ENCODE assay signal across 8 cellular contexts in the genomic region with DNA sequence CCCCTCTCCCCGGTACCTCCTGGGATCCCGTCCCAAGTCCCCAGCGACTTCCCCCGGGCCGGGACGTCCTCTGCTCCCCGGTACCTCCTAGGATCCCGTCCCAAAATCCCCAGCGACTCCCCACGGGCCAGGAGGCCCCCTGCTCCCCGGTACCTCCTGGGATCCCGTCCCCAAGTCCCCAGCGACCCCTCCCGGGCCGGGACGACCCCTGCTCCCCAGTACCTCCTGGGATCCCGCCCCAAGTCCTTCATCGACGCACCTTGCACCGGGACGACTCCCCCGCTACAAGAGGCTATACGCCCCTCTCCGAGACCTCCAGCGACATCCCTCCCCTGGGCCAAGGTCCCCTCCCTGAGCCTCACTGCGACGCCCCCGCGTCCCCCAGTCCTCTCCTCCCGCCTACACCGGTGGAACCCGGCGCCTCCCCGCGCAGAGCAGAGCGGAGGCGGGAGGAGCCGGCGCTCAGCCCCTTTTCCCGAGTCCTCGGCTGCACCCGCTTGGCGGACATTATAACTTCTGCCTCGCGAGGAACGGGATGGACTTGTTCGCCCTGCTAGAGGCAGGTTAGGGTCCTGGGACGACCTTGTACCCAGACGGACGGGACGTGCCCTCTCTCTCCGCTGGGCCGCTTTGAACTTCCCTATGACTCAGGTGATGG. TPM values are rescaled to one million over a fixed set of nuclear protein-coding genes. Genes with fewer than 3 reads are reported as not detected.
DNase-seq lines count a peak whose midpoint lies in the region; ATAC-seq and TF ChIP-seq lines count a peak whose summit lies in the region.

No MANE protein-coding gene starts in this region.

- H3K9me3 ChIP-seq in heart right ventricle (no peaks in the 10 kb centered on the region), psoas muscle (no peaks in the 10 kb centered on the region)

- 6 to 8% methylated on average over 53 of the region's 53 CpGs for WGBS in heart right ventricle, 2 donors
- WGBS in psoas muscle, 3 donors, result 2 to 4% (median 3%) methylated on average over 41 to 53 of the region's 53 CpGs

- peak in 1 of 9 donors; percentile 9 for TF ChIP-seq CTCF in heart right ventricle (IDR thresholded peaks at IDR 0.05)
- TF ChIP-seq CTCF in psoas muscle (IDR thresholded peaks at IDR 0.05), result no peak

- ATAC-seq in heart right ventricle, result peak; percentile 44 to 72 (median 66)
- ATAC-seq in psoas muscle, result peak; percentile 36 to 67 (median 41)
- ATAC-seq in GM19397 (IDR thresholded peaks at IDR 0.05; ENCODE audit: unreplicated experiment), result no peak
- ATAC-seq in HG02884 (IDR thresholded peaks at IDR 0.05; ENCODE audit: unreplicated experiment), result no peak
- ATAC-seq in HG02571 (IDR thresholded peaks at IDR 0.05; ENCODE audit: unreplicated experiment), result no peak

- H3K4me3 ChIP-seq in heart right ventricle, result peak overlapping the region; percentile 19 to 86 (median 80)
- peak overlapping the region; percentile 81 for H3K4me3 ChIP-seq in psoas muscle

- H3K4me1 ChIP-seq in heart right ventricle (peaks cover 4 to 54% (median 32%) of the 10 kb centered on the region in 9 donors), psoas muscle (peaks cover 51% of the 10 kb centered on the region)

- intact Hi-C loops in heart right ventricle (cut with DNase I), result loop anchor here in 4 of 10 donors (5.0 to 10.0 kb wide), 2 partner anchors 79 to 81 kb away; no protein-coding TSS in a partner anchor
- intact Hi-C loops in psoas muscle (cut with DNase I), result loop anchor here in 1 of 2 donors (5.0 kb wide), 1 partner anchor 69 kb away; no protein-coding TSS in a partner anchor

- H3K27ac ChIP-seq in heart right ventricle (peak overlapping the region in 8 of 10 donors; percentile 3 to 84 (median 70)), psoas muscle (peak overlapping the region; percentile 38)

- H3K27me3 ChIP-seq in heart right ventricle (peaks cover 0 to 71% (median 0%) of the 10 kb centered on the region in 7 donors), psoas muscle (ENCODE audit: insufficient read depth in 3 of 3, low read length in 2 of 3) (no peaks in the 10 kb centered on the region)

- DNase-seq in activated CD4-positive, alpha-beta T cell treated with anti-CD3 and anti-CD28 coated beads for 4 hours, result peak; percentile 26 to 36
- DNase-seq in activated CD4-positive, alpha-beta T cell treated with anti-CD3 and anti-CD28 coated beads for 1 hour, result no peak
- peak; percentile 29 for DNase-seq in activated naive CD4-positive, alpha-beta T cell treated with anti-CD3 and anti-CD28 coated beads, Interleukin-2, amount 50 U/mL, for 16 hours
- DNase-seq in heart right ventricle, result peak; percentile 36 to 61
- peak; percentile 43 to 74 for DNase-seq in psoas muscle

- H3K36me3 ChIP-seq in heart right ventricle (no peaks in the 10 kb centered on the region), psoas muscle (ENCODE audit: insufficient read depth in 1 of 2, low read depth in 1 of 2) (no peaks in the 10 kb centered on the region)

RNA-seq across cellular contexts. Expression of a gene that starts 0.9 kb away (rescaled TPM):
- 10 to 100 TPM; 16.1 to 46.3 (median 37.5) TPM for total RNA-seq in heart right ventricle
- 10 to 100 TPM in 1 of 2 donors, 1 to 10 TPM in 1; 7.4 to 14.9 TPM for polyA plus RNA-seq in heart right ventricle
- total RNA-seq in psoas muscle, result 10 to 100 TPM; 17.5 to 68.2 (median 38.0) TPM
- 10 to 100 TPM in 1 of 3 donors, 1 to 10 TPM in 2; 7.7 to 13.9 (median 8.8) TPM for polyA plus RNA-seq in psoas muscle

RNA-seq across cellular contexts. Expression of a gene that starts 12.1 kb away (rescaled TPM):
- under 1 TPM in 1 of 10 donors, not detected in 9; 0.24 TPM for total RNA-seq in heart right ventricle
- not detected for polyA plus RNA-seq in heart right ventricle
- not detected for total RNA-seq in psoas muscle
- polyA plus RNA-seq in psoas muscle, result not detected

Comparison
In these comparisons a context has a peak if more than half of its experiments do, and no peak if none do; other contexts are left out.
1. ATAC-seq: peak in heart right ventricle (8 of 8) and psoas muscle (4 of 4); none in GM19397 (single experiment), HG02884 (single experiment) and HG02571 (single experiment).